Comparison of ENCODE assay signal across 17 cellular contexts in genomic region chr4:41290486-41290885, GRCh38. TPM values are rescaled to one million over a fixed set of nuclear protein-coding genes. Genes with fewer than 3 reads are reported as not detected.
DNase-seq lines count a peak whose midpoint lies in the region; ATAC-seq and TF ChIP-seq lines count a peak whose summit lies in the region.
"Had no signal": no experiment of that assay in that cellular context is flagged by ENCODE, and none has a peak within 500 bp of the region (broad histone marks: within the 10 kb centered on the region; RNA-seq: fewer than 3 reads in every experiment).

No MANE protein-coding gene starts in this region.

- no peak for TF ChIP-seq CTCF in HEK293 (tag by site-specific recombination; IDR thresholded peaks at IDR 0.05)
- TF ChIP-seq CTCF in neural progenitor cell (IDR thresholded peaks at IDR 0.05), result no peak
- no peak for TF ChIP-seq CTCF in GM13976 (IDR thresholded peaks at IDR 0.05; ENCODE audit: borderline replicate concordance, control extremely low read depth, extremely low read depth, insufficient read depth, missing control alignments)

- POLR2A ChIA-PET in HEK293 (lab: Yijun Ruan, JAX), result no interaction called here

- H3K27me3 ChIP-seq in neural progenitor cell, result no peaks in the 10 kb centered on the region
- H3K27me3 ChIP-seq: BLaER1 had no signal

- no peaks in the 10 kb centered on the region for H3K79me2 ChIP-seq in neural progenitor cell (ENCODE audit: low read depth)

- H2AFZ ChIP-seq in neural progenitor cell (replicated peaks), result peak overlapping the region; percentile 34

- no peak overlapping the region for H3K27ac Mint-ChIP-seq in neural progenitor cell
- H3K27ac Mint-ChIP-seq: CD4-positive, alpha-beta memory T cell had no signal

- in situ Hi-C loops in GM13976 (cut with MboI; ENCODE audit: low sequenced_read_pairs, unreplicated experiment), result loop anchor here (25.0 kb wide), 1 partner anchor 597 kb away; no protein-coding TSS in a partner anchor

- no peak overlapping the region for H3K4me3 Mint-ChIP-seq in neural progenitor cell
- H3K4me3 Mint-ChIP-seq: CD4-positive, alpha-beta memory T cell had no signal

- H3K36me3 ChIP-seq in HEK293 (ENCODE audit: control insufficient read depth in 2 of 2, insufficient read depth in 1 of 2, low read length in 2 of 2) (no peaks in the 10 kb centered on the region), neural progenitor cell (no peaks in the 10 kb centered on the region)
- H3K36me3 ChIP-seq: BLaER1 had no signal

- H3K9ac ChIP-seq in neural progenitor cell, result no peak overlapping the region
- H3K9ac ChIP-seq: BLaER1 had no signal

- H3K4me3 ChIP-seq in HEK293 (ENCODE audit: low read depth, low read length) (no peak overlapping the region), neural progenitor cell (no peak overlapping the region)
- H3K4me3 ChIP-seq: BLaER1 had no signal

- H3K9me3 ChIP-seq in HEK293 (ENCODE audit: control insufficient read depth, insufficient read depth, low read depth, low read length) (no peaks in the 10 kb centered on the region), neural progenitor cell (ENCODE audit: low read depth) (no peaks in the 10 kb centered on the region)

- no peaks in the 10 kb centered on the region for H3F3A ChIP-seq in neural progenitor cell (ENCODE audit: low read depth)

- no peak overlapping the region for H3K27ac ChIP-seq in HEK293 (ENCODE audit: extremely low read depth, low read depth, low read length)
- no peak overlapping the region for H3K27ac ChIP-seq in neural progenitor cell
- H3K27ac ChIP-seq: BLaER1 had no signal

- no peaks in the 10 kb centered on the region for H4K20me1 ChIP-seq in neural progenitor cell (ENCODE audit: low read depth)
- H4K20me1 ChIP-seq: BLaER1 had no signal

- no peaks in the 10 kb centered on the region for H3K36me3 Mint-ChIP-seq in neural progenitor cell
- H3K36me3 Mint-ChIP-seq: CD4-positive, alpha-beta memory T cell had no signal

- peaks cover 2% of the 10 kb centered on the region for H3K27me3 Mint-ChIP-seq in neural progenitor cell (ENCODE audit: insufficient read depth, low read depth)
- H3K27me3 Mint-ChIP-seq: CD4-positive, alpha-beta memory T cell had no signal

- H3K4me1 ChIP-seq in HEK293 (ENCODE audit: control insufficient read depth, insufficient read depth, low read length) (no peaks in the 10 kb centered on the region), neural progenitor cell (no peaks in the 10 kb centered on the region)
- H3K4me1 ChIP-seq: BLaER1 had no signal

- H3K4me2 ChIP-seq in neural progenitor cell, result no peak overlapping the region
- H3K4me2 ChIP-seq: BLaER1 had no signal

- DNase-seq in NCI-H69 (lab: John Stamatoyannopoulos, UW), result peak; percentile 11
- DNase-seq in left ventricle myocardium superior, result no peak
- no peak for DNase-seq in neural progenitor cell (ENCODE audit: low spot score)
- DNase-seq in GM13976 (ENCODE audit: low spot score), result no peak
- DNase-seq in activated CD4-positive, alpha-beta T cell treated with anti-CD3 and anti-CD28 coated beads, Interleukin-2, amount 50 U/mL, for 4 hours, result no peak
- no peak for DNase-seq in pons (ENCODE audit: low spot score)
- DNase-seq: Calu3; CD4-positive, alpha-beta memory T cell; KBM-7; NCI-H1105 treated with DMSO at 0.1 percent for 48 hours; NCI-H1694 treated with DMSO at 0.1 percent for 48 hours; NCI-H748 treated with DMSO at 0.1 percent for 48 hours; PC-3 had no signal

- H3K9me3 Mint-ChIP-seq in neural progenitor cell, result peaks cover 26% of the 10 kb centered on the region

- CTCF ChIA-PET in HEK293 (lab: Yijun Ruan, JAX), result interaction anchor here (0.9 to 1.0 kb wide), 2 partner anchors 365 to 371 kb away, joined by 3 read pairs; no protein-coding TSS in a partner anchor

- H3K4me1 Mint-ChIP-seq in neural progenitor cell, result peaks cover 3% of the 10 kb centered on the region
- H3K4me1 Mint-ChIP-seq: CD4-positive, alpha-beta memory T cell had no signal

- ATAC-seq in left ventricle myocardium superior, result peak; percentile 77
- ATAC-seq: HepG2, PC-3 had no signal

- intact Hi-C loops in left ventricle myocardium superior (cut with micrococcal nuclease), result no loop called here

TF ChIP-seq in HEK293, 187 proteins besides CTCF, POLR2A, EP300 and RAD21:
- no peak for TF ChIP-seq ZNF302 (tag by site-specific recombination; IDR thresholded peaks at IDR 0.05; ENCODE audit: low read depth)
- no peak for TF ChIP-seq ZNF274 (IDR thresholded peaks at IDR 0.05; ENCODE audit: low read length)
- no peak for TF ChIP-seq ZNF274 (tag by site-specific recombination; IDR thresholded peaks at IDR 0.05; ENCODE audit: borderline replicate concordance)
- TF ChIP-seq ZNF341 (tag by site-specific recombination; IDR thresholded peaks at IDR 0.05; ENCODE audit: low read depth), result 0 out of 2 replicates have a peak, but pooled peaks have one; percentile 12

RNA-seq across cellular contexts. Expression of gene UCHL1, which starts 33.8 kb away (rescaled TPM):
- total RNA-seq in left ventricle myocardium superior (4.8 TPM), neural progenitor cell (ENCODE audit: low replicate concordance) (535 and 638 TPM in 2 replicates)
- total RNA-seq: HepG2, SK-MEL-5 had no signal

Comparison
In these comparisons a context has a peak if more than half of its experiments do, and no peak if none do; other contexts are left out.
1. RNA of gene UCHL1, which starts 33.8 kb away (total RNA-seq): 535 to 638 TPM in neural progenitor cell; 4.8 TPM in left ventricle myocardium superior (single experiment); every median in the first group is over 10 times any median in the second.